24 cellular contexts compared by ENCODE assay signal in the genomic region with DNA sequence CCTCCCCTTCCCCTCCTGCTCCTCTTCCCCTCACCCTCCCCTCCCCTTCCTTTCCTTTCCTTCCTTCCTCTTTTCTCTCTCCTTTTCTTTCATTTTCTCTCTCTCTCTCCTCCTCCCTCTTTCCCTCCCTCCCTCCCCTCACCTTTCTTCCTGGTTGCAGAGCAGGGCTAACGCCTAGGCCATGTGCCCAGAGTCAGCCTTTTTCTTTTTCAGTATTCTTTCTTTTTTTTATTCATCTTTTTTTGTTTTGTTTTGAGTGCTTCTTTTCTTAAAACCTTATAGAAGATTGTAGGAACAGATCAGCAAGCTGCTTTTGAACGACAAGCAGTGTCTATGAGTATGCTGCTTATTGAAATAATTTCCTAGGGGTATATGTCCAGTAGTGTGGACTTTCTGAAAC.
DNase-seq lines count a peak whose midpoint lies in the region; ATAC-seq and FAIRE-seq lines count a peak whose summit lies in the region.
"Had no signal": no experiment of that assay in that cellular context is flagged by ENCODE, and none has a peak within 500 bp of the region (broad histone marks: within the 10 kb centered on the region; RNA-seq: fewer than 3 reads in every experiment).

No MANE protein-coding gene starts in this region.

- DNase-seq in activated T-cell treated with anti-CD3 and anti-CD28 coated beads, Interleukin-2, amount 50 U/mL, for 72 hours = no peak
- no peak for DNase-seq in activated T-cell treated with anti-CD3 and anti-CD28 coated beads, Interleukin-2, amount 50 U/mL, for 48 hours
- DNase-seq in GM19239 (ENCODE audit: insufficient read length, low spot score) (no peak), NCI-H1930 (lab: John Stamatoyannopoulos, UW) (no peak)
- DNase-seq: activated CD4-positive, alpha-beta T cell treated with anti-CD3 and anti-CD28 coated beads for 1 hour; activated effector memory CD4-positive, alpha-beta T cell treated with anti-CD3 and anti-CD28 coated beads, Interleukin-2, amount 50 U/mL, for 16 hours; caudate nucleus; DMS 273 treated with DMSO at 0.1 percent for 48 hours; lower lobe of right lung; MG63; NCI-H1694; NCI-H2171 treated with DMSO at 0.1 percent for 48 hours; NCI-H526; nucleus accumbens; stimulated activated CD4-positive, alpha-beta T cell treated with anti-CD3 and anti-CD28 coated beads, Interleukin-4, amount 100 ng/mL, for 1 hour; upper lobe of right lung had no signal

- no peaks in the 10 kb centered on the region for H3K27me3 Mint-ChIP-seq in activated T-cell treated with anti-CD3 and anti-CD28 coated beads, Interleukin-2, amount 50 U/mL, for 72 hours (ENCODE audit: low read depth)
- H3K27me3 Mint-ChIP-seq in activated T-helper 17 cell treated with anti-CD3 and anti-CD28 coated beads, Interleukin-2, amount 50 U/mL, for 72 hours = no peaks in the 10 kb centered on the region
- no peaks in the 10 kb centered on the region for H3K27me3 Mint-ChIP-seq in stimulated activated memory B cell treated with anti-CD40 and anti-IgM and Interleukin-4, amounts not matched to agents 10 μg/mL and 1 μg/mL and 100 μg/mL, for 72 hours

- H3K4me3 Mint-ChIP-seq in activated T-cell treated with anti-CD3 and anti-CD28 coated beads, Interleukin-2, amount 50 U/mL, for 72 hours = peak overlapping the region in 1 of 2 donors; percentile 67
- H3K4me3 Mint-ChIP-seq in activated T-helper 17 cell treated with anti-CD3 and anti-CD28 coated beads, Interleukin-2, amount 50 U/mL, for 72 hours = peak overlapping the region; percentile 67
- H3K4me3 Mint-ChIP-seq in stimulated activated memory B cell treated with anti-CD40 and anti-IgM and Interleukin-4, amounts not matched to agents 10 μg/mL and 1 μg/mL and 100 μg/mL, for 72 hours = peak overlapping the region; percentile 38
- H3K4me3 Mint-ChIP-seq: CD14-positive monocyte had no signal

- peaks cover 18% of the 10 kb centered on the region for H3K4me1 Mint-ChIP-seq in activated T-cell treated with anti-CD3 and anti-CD28 coated beads, Interleukin-2, amount 50 U/mL, for 72 hours (ENCODE audit: low read depth)
- peaks cover 20% of the 10 kb centered on the region for H3K4me1 Mint-ChIP-seq in activated T-helper 17 cell treated with anti-CD3 and anti-CD28 coated beads, Interleukin-2, amount 50 U/mL, for 72 hours
- peaks cover 51% of the 10 kb centered on the region for H3K4me1 Mint-ChIP-seq in stimulated activated memory B cell treated with anti-CD40 and anti-IgM and Interleukin-4, amounts not matched to agents 10 μg/mL and 1 μg/mL and 100 μg/mL, for 72 hours

- H3K9me3 Mint-ChIP-seq in activated T-cell treated with anti-CD3 and anti-CD28 coated beads, Interleukin-2, amount 50 U/mL, for 72 hours = no peaks in the 10 kb centered on the region
- no peaks in the 10 kb centered on the region for H3K9me3 Mint-ChIP-seq in activated T-helper 17 cell treated with anti-CD3 and anti-CD28 coated beads, Interleukin-2, amount 50 U/mL, for 72 hours
- H3K9me3 Mint-ChIP-seq in stimulated activated memory B cell treated with anti-CD40 and anti-IgM and Interleukin-4, amounts not matched to agents 10 μg/mL and 1 μg/mL and 100 μg/mL, for 72 hours = peaks cover 4% of the 10 kb centered on the region

- peak overlapping the region; percentile 95 for H3K27ac Mint-ChIP-seq in activated T-cell treated with anti-CD3 and anti-CD28 coated beads, Interleukin-2, amount 50 U/mL, for 72 hours
- H3K27ac Mint-ChIP-seq in activated T-helper 17 cell treated with anti-CD3 and anti-CD28 coated beads, Interleukin-2, amount 50 U/mL, for 72 hours = peak overlapping the region; percentile 93
- peak overlapping the region; percentile 87 for H3K27ac Mint-ChIP-seq in stimulated activated memory B cell treated with anti-CD40 and anti-IgM and Interleukin-4, amounts not matched to agents 10 μg/mL and 1 μg/mL and 100 μg/mL, for 72 hours
- H3K27ac Mint-ChIP-seq: CD14-positive monocyte had no signal

- FAIRE-seq in GM19239 (lab: Jason Lieb, UNC) = peak; percentile 51
- FAIRE-seq: endothelial cell of umbilical vein, TTC549 had no signal

- H3K36me3 Mint-ChIP-seq in activated T-cell treated with anti-CD3 and anti-CD28 coated beads, Interleukin-2, amount 50 U/mL, for 72 hours (ENCODE audit: insufficient read depth in 2 of 2) = no peaks in the 10 kb centered on the region
- H3K36me3 Mint-ChIP-seq in activated T-helper 17 cell treated with anti-CD3 and anti-CD28 coated beads, Interleukin-2, amount 50 U/mL, for 72 hours (ENCODE audit: low read depth) = no peaks in the 10 kb centered on the region
- peaks cover 22% of the 10 kb centered on the region for H3K36me3 Mint-ChIP-seq in stimulated activated memory B cell treated with anti-CD40 and anti-IgM and Interleukin-4, amounts not matched to agents 10 μg/mL and 1 μg/mL and 100 μg/mL, for 72 hours
- H3K36me3 Mint-ChIP-seq: CD14-positive monocyte had no signal

- peak in 1 of 2 donors; percentile 41 for ATAC-seq in activated T-cell treated with anti-CD3 and anti-CD28 coated beads, Interleukin-2, amount 50 U/mL, for 72 hours (replicated peaks in 1 of 2)
- ATAC-seq in activated T-helper 17 cell treated with anti-CD3 and anti-CD28 coated beads, Interleukin-2, amount 50 U/mL, for 72 hours (replicated peaks) = peak; percentile 67
- ATAC-seq in stimulated activated memory B cell treated with anti-CD40 and anti-IgM and Interleukin-4, amounts not matched to agents 10 μg/mL and 1 μg/mL and 100 μg/mL, for 72 hours = no peak
- no peak for ATAC-seq in GM18873 (IDR thresholded peaks at IDR 0.05; ENCODE audit: low FRiP score, unreplicated experiment)
- ATAC-seq: HCT116, lower lobe of right lung, SK-N-SH treated with all-trans-retinoic acid at 6 μM for 48 hours, upper lobe of right lung had no signal
